In genomic region chr10:26448706-26449435, GRCh38 we compare ENCODE assay signal across 9 cellular contexts. TPM values are rescaled to one million over a fixed set of nuclear protein-coding genes. Genes with fewer than 3 reads are reported as not detected.
DNase-seq lines count a peak whose midpoint lies in the region; ATAC-seq and TF ChIP-seq lines count a peak whose summit lies in the region.
"Had no signal": no experiment of that assay in that cellular context is flagged by ENCODE, and none has a peak within 500 bp of the region (broad histone marks: within the 10 kb centered on the region; RNA-seq: fewer than 3 reads in every experiment).

No MANE protein-coding gene starts in this region.

- no peaks in the 10 kb centered on the region for H3K27me3 Mint-ChIP-seq in activated CD8-positive, alpha-beta memory T cell treated with anti-CD3 and anti-CD28 coated beads, Interleukin-2, amount 10 ng/mL, durations not matched to agents 7 days and 5 days
- no peaks in the 10 kb centered on the region for H3K27me3 Mint-ChIP-seq in Calu3 (ENCODE audit: unreplicated experiment)

- H3K9me3 Mint-ChIP-seq in activated CD8-positive, alpha-beta memory T cell treated with anti-CD3 and anti-CD28 coated beads, Interleukin-2, amount 10 ng/mL, durations not matched to agents 7 days and 5 days (ENCODE audit: low read depth) = peaks cover 1% of the 10 kb centered on the region
- H3K9me3 Mint-ChIP-seq in Calu3 (ENCODE audit: low read depth, unreplicated experiment) = no peaks in the 10 kb centered on the region

- H3K4me3 ChIP-seq in ascending aorta = no peak overlapping the region

- BruUV-seq in Calu3 (replicated peaks; lab: Mats Ljungman, UMichigan) = no TSS peak

- H3K36me3 ChIP-seq in ascending aorta = no peaks in the 10 kb centered on the region

- intact Hi-C loops in ascending aorta (cut with DNase I) (no loop called here), Calu3 (cut with micrococcal nuclease; ENCODE audit: unreplicated experiment) (no loop called here)

- CTCF ChIA-PET in activated CD8-positive, alpha-beta memory T cell treated with anti-CD3 and anti-CD28 coated beads, Interleukin-2, amount 10 ng/mL, durations not matched to agents 7 days and 5 days (lab: Charles Lee) = interaction anchor here (0.6 to 1.9 kb wide), 7 partner anchors 10 to 35 kb away, joined by 3 to 10 read pairs (median 5); no protein-coding TSS in a partner anchor
- CTCF ChIA-PET in Calu3 (lab: Charles Lee) = no interaction called here

- DNase-seq in stimulated activated CD4-positive, alpha-beta T cell treated with anti-CD3 and anti-CD28 coated beads, Interleukin-1b, Interleukin-23, amount 100 ng/mL, for 48 hours = peak; percentile 56
- no peak for DNase-seq in stimulated activated CD4-positive, alpha-beta T cell treated with anti-CD3 and anti-CD28 coated beads, Interleukin-12 subunit alpha, Interleukin-12 subunit beta, amount 100 ng/mL, for 4 hours
- peak; percentile 91 for DNase-seq in activated CD8-positive, alpha-beta memory T cell treated with anti-CD3 and anti-CD28 coated beads, Interleukin-2, amount 10 ng/mL, durations not matched to agents 7 days and 5 days
- DNase-seq in stimulated activated CD8-positive, alpha-beta memory T cell treated with anti-CD3 and anti-CD28 coated beads, Interleukin-15, amount 100 ng/mL, for 1 hour (ENCODE audit: low read depth) = peak; percentile 46
- DNase-seq in ascending aorta (ENCODE audit: low spot score in 2 of 2) (no peak), Calu3 (no peak), COLO668 (lab: John Stamatoyannopoulos, UW; ENCODE audit: unreplicated experiment) (no peak)

- peak overlapping the region; percentile 68 for H3K4me3 Mint-ChIP-seq in activated CD8-positive, alpha-beta memory T cell treated with anti-CD3 and anti-CD28 coated beads, Interleukin-2, amount 10 ng/mL, durations not matched to agents 7 days and 5 days
- no peak overlapping the region for H3K4me3 Mint-ChIP-seq in Calu3 (ENCODE audit: low read depth, unreplicated experiment)

- no peak overlapping the region for H3K27ac ChIP-seq in ascending aorta
- H3K27ac ChIP-seq: C4-2B had no signal

- H3K9me3 ChIP-seq in ascending aorta = no peaks in the 10 kb centered on the region

- TF ChIP-seq CTCF in ascending aorta (IDR thresholded peaks at IDR 0.05) (no peak), Calu3 (IDR thresholded peaks at IDR 0.05; ENCODE audit: unreplicated experiment) (no peak)

- peaks cover 68% of the 10 kb centered on the region for H3K36me3 Mint-ChIP-seq in activated CD8-positive, alpha-beta memory T cell treated with anti-CD3 and anti-CD28 coated beads, Interleukin-2, amount 10 ng/mL, durations not matched to agents 7 days and 5 days
- no peaks in the 10 kb centered on the region for H3K36me3 Mint-ChIP-seq in Calu3 (ENCODE audit: insufficient read depth, unreplicated experiment)

- H3K4me1 Mint-ChIP-seq in activated CD8-positive, alpha-beta memory T cell treated with anti-CD3 and anti-CD28 coated beads, Interleukin-2, amount 10 ng/mL, durations not matched to agents 7 days and 5 days = peaks cover 76% of the 10 kb centered on the region
- H3K4me1 Mint-ChIP-seq in Calu3 (ENCODE audit: low read depth, unreplicated experiment) = no peaks in the 10 kb centered on the region

- H3K27ac Mint-ChIP-seq in activated CD8-positive, alpha-beta memory T cell treated with anti-CD3 and anti-CD28 coated beads, Interleukin-2, amount 10 ng/mL, durations not matched to agents 7 days and 5 days = peak overlapping the region; percentile 92
- H3K27ac Mint-ChIP-seq in Calu3 (ENCODE audit: unreplicated experiment) = no peak overlapping the region

- ATAC-seq in HG03354 (IDR thresholded peaks at IDR 0.05; ENCODE audit: poor library complexity, severe bottlenecking, unreplicated experiment) = peak; percentile 97
- peak; percentile 70 for ATAC-seq in activated CD8-positive, alpha-beta memory T cell treated with anti-CD3 and anti-CD28 coated beads, Interleukin-2, amount 10 ng/mL, durations not matched to agents 7 days and 5 days

- H3K27me3 ChIP-seq in ascending aorta = no peaks in the 10 kb centered on the region

- H3K4me1 ChIP-seq in ascending aorta = no peaks in the 10 kb centered on the region

RNA-seq across cellular contexts. Expression of gene APBB1IP, which starts 10.7 kb away (rescaled TPM):
- 10 to 100 TPM; 73.2 to 73.8 TPM for total RNA-seq in activated CD8-positive, alpha-beta memory T cell treated with anti-CD3 and anti-CD28 coated beads, Interleukin-2, amount 10 ng/mL, durations not matched to agents 7 days and 5 days
- not detected for total RNA-seq in ascending aorta
- 1.5 and 1.9 TPM in 2 replicates for total RNA-seq in Calu3 (2022)

Comparison
In these comparisons a context has a peak if more than half of its experiments do, and no peak if none do; other contexts are left out.
1. DNase-seq: peak in stimulated activated CD4-positive, alpha-beta T cell treated with anti-CD3 and anti-CD28 coated beads, Interleukin-1b, Interleukin-23, amount 100 ng/mL, for 48 hours (single experiment), activated CD8-positive, alpha-beta memory T cell treated with anti-CD3 and anti-CD28 coated beads, Interleukin-2, amount 10 ng/mL, durations not matched to agents 7 days and 5 days (single experiment) and stimulated activated CD8-positive, alpha-beta memory T cell treated with anti-CD3 and anti-CD28 coated beads, Interleukin-15, amount 100 ng/mL, for 1 hour (single experiment); none in stimulated activated CD4-positive, alpha-beta T cell treated with anti-CD3 and anti-CD28 coated beads, Interleukin-12 subunit alpha, Interleukin-12 subunit beta, amount 100 ng/mL, for 4 hours (single experiment), ascending aorta (0 of 2), Calu3 (single experiment) and COLO668 (single experiment).
2. RNA of gene APBB1IP, which starts 10.7 kb away (total RNA-seq): 73.2 to 73.8 TPM in activated CD8-positive, alpha-beta memory T cell treated with anti-CD3 and anti-CD28 coated beads, Interleukin-2, amount 10 ng/mL, durations not matched to agents 7 days and 5 days; 1.5 to 1.9 TPM in Calu3 and not detected in ascending aorta (single experiment); every median in the first group is over 10 times any median in the second.